1 cellular context compared by ENCODE assay signal in the genomic region with DNA sequence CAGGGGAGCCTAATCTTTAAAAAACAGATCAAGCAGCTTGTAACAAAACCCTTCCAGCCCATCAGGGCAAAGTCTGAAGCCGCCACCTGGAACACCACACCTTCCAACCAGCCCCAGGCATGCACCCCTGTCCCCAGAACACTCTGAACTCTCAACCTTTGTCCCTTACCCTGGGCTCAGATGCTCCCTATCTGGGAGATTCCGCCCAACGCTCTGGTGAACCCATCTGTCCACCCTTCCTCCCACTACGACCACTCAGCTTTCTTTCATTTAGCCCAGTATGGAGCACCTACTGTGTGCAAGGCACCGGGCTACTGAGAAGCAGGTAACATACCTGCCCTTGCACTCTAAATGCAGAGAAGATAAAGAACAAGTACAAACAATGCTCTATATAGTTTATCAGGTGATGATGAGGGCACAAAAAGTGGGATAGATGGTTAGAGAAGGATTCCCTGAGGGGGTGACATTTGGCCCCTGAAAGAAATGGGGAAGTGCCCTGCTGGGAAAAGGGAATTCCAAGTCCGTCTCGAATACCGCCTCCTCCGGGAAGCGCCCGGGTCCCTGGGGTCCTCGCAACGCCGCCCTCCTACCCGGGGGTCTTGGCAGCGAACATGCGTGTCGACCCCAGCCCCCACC.
TF ChIP-seq lines count a peak whose summit lies in the region.

No MANE protein-coding gene starts in this region.

TF ChIP-seq in HepG2, 621 proteins besides CTCF, POLR2A, EP300 and RAD21 (continued from another document):
- TF ChIP-seq ZHX1 (CRISPR knock-in tag; IDR thresholded peaks at IDR 0.05; ENCODE audit: low read depth) (0 out of 2 replicates have a peak, but pooled peaks have one; percentile 41), ZNF709 (CRISPR knock-in tag; IDR thresholded peaks at IDR 0.05) (0 out of 2 replicates have a peak, but pooled peaks have one; percentile 28), ZNF770 (CRISPR knock-in tag; IDR thresholded peaks at IDR 0.05) (no peak), ZNF878 (CRISPR knock-in tag; IDR thresholded peaks at IDR 0.05) (no peak), IRX3 (CRISPR knock-in tag; IDR thresholded peaks at IDR 0.05; ENCODE audit: borderline replicate concordance, low read depth) (no peak), ZNF605 (CRISPR knock-in tag; IDR thresholded peaks at IDR 0.05) (0 out of 2 replicates have a peak, but pooled peaks have one; percentile 24), SIN3A (IDR thresholded peaks at IDR 0.05; ENCODE audit: borderline replicate concordance, low read depth, low read length) (no peak), ZNF567 (CRISPR knock-in tag; IDR thresholded peaks at IDR 0.05; ENCODE audit: borderline replicate concordance) (no peak), ZNF780A (CRISPR knock-in tag; IDR thresholded peaks at IDR 0.05) (no peak), SNAPC2 (CRISPR knock-in tag; IDR thresholded peaks at IDR 0.05) (no peak), DZIP1 (CRISPR knock-in tag; IDR thresholded peaks at IDR 0.05) (no peak), ASH2L (IDR thresholded peaks at IDR 0.05; ENCODE audit: insufficient read length, low read depth, low read length) (peak; percentile 14), ZNF589 (CRISPR knock-in tag; conservative IDR thresholded peaks at IDR 0.05) (0 out of 2 replicates have a peak, but pooled peaks have one; percentile 17), JUND (CRISPR knock-in tag; IDR thresholded peaks at IDR 0.05) (no peak), ZMYM4 (CRISPR knock-in tag; IDR thresholded peaks at IDR 0.05) (no peak), ZNF557 (CRISPR knock-in tag; IDR thresholded peaks at IDR 0.05) (no peak), ARNT2 (CRISPR knock-in tag; IDR thresholded peaks at IDR 0.05; ENCODE audit: low read depth) (no peak), ZKSCAN1 (IDR thresholded peaks at IDR 0.05; ENCODE audit: low read length) (peak; percentile 92), RORA (CRISPR knock-in tag; IDR thresholded peaks at IDR 0.05) (no peak), ZNF549 (CRISPR knock-in tag; IDR thresholded peaks at IDR 0.05) (peak; percentile 93)
- TF ChIP-seq, protein P1, sequence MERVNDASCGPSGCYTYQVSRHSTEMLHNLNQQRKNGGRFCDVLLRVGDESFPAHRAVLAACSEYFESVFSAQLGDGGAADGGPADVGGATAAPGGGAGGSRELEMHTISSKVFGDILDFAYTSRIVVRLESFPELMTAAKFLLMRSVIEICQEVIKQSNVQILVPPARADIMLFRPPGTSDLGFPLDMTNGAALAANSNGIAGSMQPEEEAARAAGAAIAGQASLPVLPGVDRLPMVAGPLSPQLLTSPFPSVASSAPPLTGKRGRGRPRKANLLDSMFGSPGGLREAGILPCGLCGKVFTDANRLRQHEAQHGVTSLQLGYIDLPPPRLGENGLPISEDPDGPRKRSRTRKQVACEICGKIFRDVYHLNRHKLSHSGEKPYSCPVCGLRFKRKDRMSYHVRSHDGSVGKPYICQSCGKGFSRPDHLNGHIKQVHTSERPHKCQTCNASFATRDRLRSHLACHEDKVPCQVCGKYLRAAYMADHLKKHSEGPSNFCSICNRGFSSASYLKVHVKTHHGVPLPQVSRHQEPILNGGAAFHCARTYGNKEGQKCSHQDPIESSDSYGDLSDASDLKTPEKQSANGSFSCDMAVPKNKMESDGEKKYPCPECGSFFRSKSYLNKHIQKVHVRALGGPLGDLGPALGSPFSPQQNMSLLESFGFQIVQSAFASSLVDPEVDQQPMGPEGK (CRISPR knock-in tag; IDR thresholded peaks at IDR 0.05), result peak; percentile 30; the same call in 1 of the 2 replicates
